In genomic region chr7:75527224-75527722, GRCh38 we compare ENCODE assay signal across 9 cellular contexts. TPM values are rescaled to one million over a fixed set of nuclear protein-coding genes. Genes with fewer than 3 reads are reported as not detected.
DNase-seq lines count a peak whose midpoint lies in the region; ATAC-seq and TF ChIP-seq lines count a peak whose summit lies in the region.
"Not testable (repeated sequence)": the region's sequence is repeated elsewhere in the genome, so short reads cannot be mapped to it uniquely, and the experiment has no call there.
"Had no signal": no experiment of that assay in that cellular context is flagged by ENCODE, and none has a peak within 500 bp of the region (broad histone marks: within the 10 kb centered on the region; RNA-seq: fewer than 3 reads in every experiment).

No MANE protein-coding gene starts in this region.

- not testable (repeated sequence) for H3K27me3 Mint-ChIP-seq in H9 (ENCODE audit: low read depth); dendritic cell treated with granulocyte-macrophage colony-stimulating factor and Interleukin-4, amounts not matched to agents 40 ng/mL and 50 ng/mL, for 4 days; natural killer cell treated with Interleukin-12 subunit alpha and Interleukin-12 subunit beta and Interleukin-15 and Interleukin-18, amount 100 ng/mL, for 72 hours

- BruUV-seq in PC-3 (replicated peaks; lab: Mats Ljungman, UMichigan) = not testable (repeated sequence)

- H3K14ac ChIP-seq in H9 (ENCODE audit: insufficient read depth, low read length) = peak overlapping the region; percentile 80; the same call in 1 of the 2 replicates

- H3K9me3 Mint-ChIP-seq in H9; dendritic cell treated with granulocyte-macrophage colony-stimulating factor and Interleukin-4, amounts not matched to agents 40 ng/mL and 50 ng/mL, for 4 days; natural killer cell treated with Interleukin-12 subunit alpha and Interleukin-12 subunit beta and Interleukin-15 and Interleukin-18, amount 100 ng/mL, for 72 hours: not testable (repeated sequence)

- H2AFZ ChIP-seq in H9 (ENCODE audit: low read length) = not testable (repeated sequence)
- H2AFZ ChIP-seq in PC-3 (ENCODE audit: low read length) = peak overlapping the region; percentile 69

- not testable (repeated sequence) for H3K79me1 ChIP-seq in H9 (ENCODE audit: insufficient read depth, low read depth, low read length, poor library complexity, severe bottlenecking)

- H3K23ac ChIP-seq in H9 (ENCODE audit: insufficient read length, low read depth, low read length) = not testable (repeated sequence)

- not testable (repeated sequence) for H3K56ac ChIP-seq in H9 (ENCODE audit: insufficient read length, low read depth, low read length)

- H4K20me1 ChIP-seq in H9 (ENCODE audit: control insufficient read depth, insufficient read depth, insufficient read length); PC-3 (ENCODE audit: low read length): not testable (repeated sequence)

- not testable (repeated sequence) for H4K91ac ChIP-seq in H9 (ENCODE audit: insufficient read length, low read depth, low read length)

- H3K36me3 Mint-ChIP-seq in H9 (ENCODE audit: insufficient read depth in 1 of 3, low read depth in 3 of 3) = peaks cover 29 to 34% (median 34%) of the 10 kb centered on the region in 3 experiments
- H3K36me3 Mint-ChIP-seq in dendritic cell treated with granulocyte-macrophage colony-stimulating factor and Interleukin-4, amounts not matched to agents 40 ng/mL and 50 ng/mL, for 4 days (ENCODE audit: low read depth) = peaks cover 52% of the 10 kb centered on the region
- peaks cover 22% of the 10 kb centered on the region for H3K36me3 Mint-ChIP-seq in natural killer cell treated with Interleukin-12 subunit alpha and Interleukin-12 subunit beta and Interleukin-15 and Interleukin-18, amount 100 ng/mL, for 72 hours

- CTCF ChIA-PET in BJ (lab: Yijun Ruan, JAX) = interaction anchor here (0.8 kb wide), 1 partner anchor 142 kb away, joined by 3 read pairs; no protein-coding TSS in a partner anchor
- CTCF ChIA-PET in PC-3 (lab: Charles Lee) = not testable (repeated sequence)

- H3K4me2 ChIP-seq in H9 (ENCODE audit: insufficient read depth, insufficient read length, low read length) = peak overlapping the region; percentile 82
- peak overlapping the region; percentile 74 for H3K4me2 ChIP-seq in PC-3 (ENCODE audit: low read length)

- DNase-seq in BJ (ENCODE audit: low read depth); H9; PC-3; natural killer cell treated with Interleukin-12 subunit alpha and Interleukin-12 subunit beta and Interleukin-15 and Interleukin-18, amount 100 ng/mL, for 72 hours (ENCODE audit: low spot score): not testable (repeated sequence)
- peak; percentile 37 to 39 for DNase-seq in activated T-cell treated with anti-CD3 and anti-CD28 coated beads, Interleukin-2, amount 50 U/mL, for 48 hours
- DNase-seq in stimulated activated CD8-positive, alpha-beta memory T cell treated with anti-CD3 and anti-CD28 coated beads, Interleukin-7, amount 100 ng/mL, for 48 hours (ENCODE audit: extremely low read depth in 1 of 2, low read depth in 1 of 2) = peak; percentile 1

- H2BK120ac ChIP-seq in H9 (ENCODE audit: low read depth, low read length, poor library complexity, severe bottlenecking) = not testable (repeated sequence)

- not testable (repeated sequence) for H3K18ac ChIP-seq in H9 (ENCODE audit: insufficient read length, low read depth, low read length)

- H3K36me3 ChIP-seq in BJ (ENCODE audit: control insufficient read depth, insufficient read depth, low read length) = not testable (repeated sequence)
- H3K36me3 ChIP-seq in PC-3 (ENCODE audit: low read depth, low read length) = peaks cover 25% of the 10 kb centered on the region

- no CpG with 5 or more reads among the region's 37 CpGs for WGBS in H9 (ENCODE audit: extremely low coverage, insufficient read length, low lambda C conversion rate)

- peak overlapping the region in 2 of 3 experiments; percentile 60 to 96; a peak in 3 of 7 replicates for H3K27ac Mint-ChIP-seq in H9
- H3K27ac Mint-ChIP-seq in dendritic cell treated with granulocyte-macrophage colony-stimulating factor and Interleukin-4, amounts not matched to agents 40 ng/mL and 50 ng/mL, for 4 days = peak overlapping the region; percentile 87
- peak overlapping the region; percentile 75 to 87 for H3K27ac Mint-ChIP-seq in natural killer cell treated with Interleukin-12 subunit alpha and Interleukin-12 subunit beta and Interleukin-15 and Interleukin-18, amount 100 ng/mL, for 72 hours

- H2BK5ac ChIP-seq in H9 (ENCODE audit: insufficient read length, low read length) = not testable (repeated sequence)

- H3F3A ChIP-seq in PC-3 (ENCODE audit: low read length, unreplicated experiment) = not testable (repeated sequence)

- not testable (repeated sequence) for H2BK12ac ChIP-seq in H9 (ENCODE audit: insufficient read length, low read depth, low read length)

- H3K9ac ChIP-seq in H9 (ENCODE audit: extremely low read depth, insufficient read length, low read length) = peak overlapping the region; percentile 80
- peak overlapping the region; percentile 94 for H3K9ac ChIP-seq in PC-3 (ENCODE audit: low read length)

- H3K79me2 ChIP-seq in H9 (ENCODE audit: insufficient read depth, low read length) = not testable (repeated sequence)
- peaks cover 45% of the 10 kb centered on the region for H3K79me2 ChIP-seq in PC-3 (ENCODE audit: low read length)

- H3K4me3 ChIP-seq in BJ (ENCODE audit: low read depth, low read length) (peak overlapping the region; percentile 73), PC-3 (ENCODE audit: low read length) (peak overlapping the region; percentile 90), iPS-11a (ENCODE audit: low read depth, low read length) (peak overlapping the region; percentile 83)

- not testable (repeated sequence) for H3K9me3 ChIP-seq in H9 (ENCODE audit: control insufficient read depth, low read depth, low read length); PC-3 (ENCODE audit: low read length)

- ATAC-seq in PC-3 = peak; percentile 7
- ATAC-seq in natural killer cell treated with Interleukin-12 subunit alpha and Interleukin-12 subunit beta and Interleukin-15 and Interleukin-18, amount 100 ng/mL, for 72 hours = peak; percentile 12 to 28

- not testable (repeated sequence) for TF ChIP-seq CTCF in BJ (IDR thresholded peaks at IDR 0.05; ENCODE audit: insufficient read depth, low read depth, low read length); H9 (conservative IDR thresholded peaks at IDR 0.05); PC-3 (conservative IDR thresholded peaks at IDR 0.05; ENCODE audit: low read depth, low read length)

- not testable (repeated sequence) for H3K23me2 ChIP-seq in H9 (ENCODE audit: insufficient read length, low read depth, low read length, poor library complexity, severe bottlenecking)

- POLR2A ChIA-PET in BJ (lab: Charles Lee); PC-3 (lab: Charles Lee; ENCODE audit: unreplicated experiment): not testable (repeated sequence)

- not testable (repeated sequence) for H3K4me1 ChIP-seq in H9 (ENCODE audit: insufficient read depth, low read length); PC-3 (ENCODE audit: insufficient read depth, low read length)

- H2BK20ac ChIP-seq in H9 (ENCODE audit: low read depth, low read length, poor library complexity, severe bottlenecking) = not testable (repeated sequence)

- H3K9me2 ChIP-seq in PC-3 (replicated peaks; ENCODE audit: low read length) = not testable (repeated sequence)

- H3K27me3 ChIP-seq in BJ (ENCODE audit: control insufficient read depth, insufficient read depth, low read length); H9 (ENCODE audit: insufficient read depth, low read length); PC-3 (ENCODE audit: low read length): not testable (repeated sequence)

- H3K4me1 Mint-ChIP-seq in H9 = peaks cover 10 to 18% of the 10 kb centered on the region in 2 experiments
- peaks cover 30% of the 10 kb centered on the region for H3K4me1 Mint-ChIP-seq in dendritic cell treated with granulocyte-macrophage colony-stimulating factor and Interleukin-4, amounts not matched to agents 40 ng/mL and 50 ng/mL, for 4 days (ENCODE audit: low read depth)
- H3K4me1 Mint-ChIP-seq in natural killer cell treated with Interleukin-12 subunit alpha and Interleukin-12 subunit beta and Interleukin-15 and Interleukin-18, amount 100 ng/mL, for 72 hours (ENCODE audit: low read depth in 2 of 2) = peaks cover 17 to 27% of the 10 kb centered on the region in 2 donors

- intact Hi-C loops in PC-3 (cut with micrococcal nuclease) = loop anchor here (5.0 kb wide), 1 partner anchor 40 kb away; the partner anchor contains the start of gene POM121C
- intact Hi-C loops in dendritic cell treated with granulocyte-macrophage colony-stimulating factor and Interleukin-4, amounts not matched to agents 40 ng/mL and 50 ng/mL, for 4 days (cut with micrococcal nuclease) = loop anchor here (5.0 kb wide), 2 partner anchors 115 to 520 kb away; partner anchors contain the start of genes MDH2 and STYXL1

- not testable (repeated sequence) for H4K8ac ChIP-seq in H9 (replicated peaks; ENCODE audit: insufficient read length, low read depth, low read length)

- H3K27ac ChIP-seq in H9 (ENCODE audit: insufficient read length, low read depth, low read length) = not testable (repeated sequence)
- H3K27ac ChIP-seq in PC-3 (ENCODE audit: low read length) = peak overlapping the region; percentile 42; the same call in 1 of the 2 replicates

- peak overlapping the region; percentile 94 to 97 for H3K4me3 Mint-ChIP-seq in H9
- peak overlapping the region; percentile 90 for H3K4me3 Mint-ChIP-seq in dendritic cell treated with granulocyte-macrophage colony-stimulating factor and Interleukin-4, amounts not matched to agents 40 ng/mL and 50 ng/mL, for 4 days
- peak overlapping the region; percentile 92 for H3K4me3 Mint-ChIP-seq in natural killer cell treated with Interleukin-12 subunit alpha and Interleukin-12 subunit beta and Interleukin-15 and Interleukin-18, amount 100 ng/mL, for 72 hours

- not testable (repeated sequence) for H4K5ac ChIP-seq in H9 (ENCODE audit: insufficient read length, low read depth, low read length)

- H2BK15ac ChIP-seq in H9 (ENCODE audit: low read depth, low read length) = not testable (repeated sequence)

- not testable (repeated sequence) for H2AK5ac ChIP-seq in H9 (ENCODE audit: insufficient read length, low read length)

- not testable (repeated sequence) for H3T11ph ChIP-seq in H9 (ENCODE audit: low read length)

- H3K4ac ChIP-seq in H9 (ENCODE audit: low read depth, low read length) = not testable (repeated sequence)

RNA-seq across cellular contexts. Expression of gene SPDYE5, which starts 35.2 kb away (rescaled TPM):
- 0.04 TPM in 1 of 2 replicates, not detected in the other for polyA plus RNA-seq in BJ (2011; rRNA removed)
- polyA minus RNA-seq in BJ (2011; rRNA and poly(A)+ RNA removed) = not detected in 2 replicates
- total RNA-seq in H9 (2021) = not detected in 2 replicates
- total RNA-seq in PC-3 (2014; rRNA removed) = 0.18 TPM in 1 of 2 replicates, not detected in the other
- total RNA-seq in natural killer cell treated with Interleukin-12 subunit alpha and Interleukin-12 subunit beta and Interleukin-15 and Interleukin-18, amount 100 ng/mL, for 72 hours = not detected
- total RNA-seq: LHCN-M2 had no signal

RNA-seq across cellular contexts. Expression of gene POM121C, which starts 41.2 kb away (rescaled TPM):
- 7.4 and 7.9 TPM in 2 replicates for polyA plus RNA-seq in BJ (2011; rRNA removed)
- 14.0 and 15.5 TPM in 2 replicates for polyA minus RNA-seq in BJ (2011; rRNA and poly(A)+ RNA removed)
- total RNA-seq in H9 (2021) (70.5 and 72.7 TPM in 2 replicates), PC-3 (2014; rRNA removed) (11.0 and 23.8 TPM in 2 replicates)
- 100 to 1,000 TPM in 1 of 2 donors, 10 to 100 TPM in 1; 95.9 to 107 TPM for total RNA-seq in natural killer cell treated with Interleukin-12 subunit alpha and Interleukin-12 subunit beta and Interleukin-15 and Interleukin-18, amount 100 ng/mL, for 72 hours
